Comparison of ENCODE assay signal across 9 cellular contexts in the genomic region with DNA sequence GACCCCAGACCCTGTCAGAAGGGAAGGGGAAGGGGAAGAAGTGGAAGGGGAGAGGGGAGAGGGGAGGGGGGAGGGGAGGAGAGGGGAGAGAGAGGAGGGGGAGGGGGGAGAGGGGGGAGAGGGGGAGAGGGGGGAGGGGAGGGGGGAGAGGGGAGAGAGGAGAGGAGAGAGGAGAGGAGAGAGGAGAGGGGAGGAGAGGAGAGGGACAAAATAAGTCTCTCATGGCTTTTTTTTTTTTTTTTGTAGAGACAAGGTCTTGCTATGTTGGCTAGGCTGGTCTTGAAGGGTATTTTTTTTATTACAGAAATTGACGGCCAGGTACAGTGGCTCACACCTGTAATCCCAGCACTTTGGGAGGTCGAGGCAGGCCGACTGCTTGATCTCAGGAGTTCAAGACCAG.
"Had no signal": no experiment of that assay in that cellular context is flagged by ENCODE, and none has a peak within 500 bp of the region (broad histone marks: within the 10 kb centered on the region; RNA-seq: fewer than 3 reads in every experiment).

No MANE protein-coding gene starts in this region.

- ATAC-seq: HCT116 had no signal

- H3K9me3 ChIP-seq: HAP-1 had no signal

- H2AFZ ChIP-seq: GM23248 had no signal

- H3K9me3 Mint-ChIP-seq: HFFc6, IgD-negative memory B cell had no signal

- H3K27ac ChIP-seq: GM23248 had no signal

- H3K9ac ChIP-seq: GM23248 had no signal

- H3K27me3 Mint-ChIP-seq: IgD-negative memory B cell had no signal

- DNase-seq: GM23248, GOT3, H7, HFFc6, KG1 had no signal

- H3K4me1 ChIP-seq: HAP-1 had no signal

- H3K27ac Mint-ChIP-seq: HFFc6, IgD-negative memory B cell had no signal

- FAIRE-seq: HTR-8/SVneo had no signal

- H3K4me3 ChIP-seq: GM23248, HAP-1 had no signal

- H3K4me3 Mint-ChIP-seq: HFFc6, IgD-negative memory B cell had no signal
